In genomic region chr19:47152632-47153031, GRCh38 we compare ENCODE assay signal across 12 cellular contexts. TPM values are rescaled to one million over a fixed set of nuclear protein-coding genes. Genes with fewer than 3 reads are reported as not detected.
A peak's percentile ranks its signal among the peaks of the same experiment; 100 is the strongest.
DNase-seq lines count a peak whose midpoint lies in the region; ATAC-seq and TF ChIP-seq lines count a peak whose summit lies in the region.
"Had no signal": no experiment of that assay in that cellular context is flagged by ENCODE, and none has a peak within 500 bp of the region (broad histone marks: within the 10 kb centered on the region; RNA-seq: fewer than 3 reads in every experiment).

No MANE protein-coding gene starts in this region.

- no peaks in the 10 kb centered on the region for H3K27me3 ChIP-seq in suprapubic skin
- H3K27me3 ChIP-seq in tibial nerve = no peaks in the 10 kb centered on the region

- peaks cover 29% of the 10 kb centered on the region for H3K4me1 Mint-ChIP-seq in activated CD8-positive, alpha-beta memory T cell treated with anti-CD3 and anti-CD28 coated beads, Interleukin-2, amount 10 ng/mL, durations not matched to agents 7 days and 5 days
- H3K4me1 Mint-ChIP-seq in T-helper 17 cell = peaks cover 23% of the 10 kb centered on the region

- H3K27me3 Mint-ChIP-seq in activated CD8-positive, alpha-beta memory T cell treated with anti-CD3 and anti-CD28 coated beads, Interleukin-2, amount 10 ng/mL, durations not matched to agents 7 days and 5 days = no peaks in the 10 kb centered on the region
- no peaks in the 10 kb centered on the region for H3K27me3 Mint-ChIP-seq in T-helper 17 cell

- no peak overlapping the region for H3K4me3 Mint-ChIP-seq in activated CD8-positive, alpha-beta memory T cell treated with anti-CD3 and anti-CD28 coated beads, Interleukin-2, amount 10 ng/mL, durations not matched to agents 7 days and 5 days
- H3K4me3 Mint-ChIP-seq in T-helper 17 cell = no peak overlapping the region

- no peak for DNase-seq in activated CD8-positive, alpha-beta memory T cell treated with anti-CD3 and anti-CD28 coated beads, Interleukin-2, amount 10 ng/mL, durations not matched to agents 7 days and 5 days
- no peak for DNase-seq in activated CD8-positive, alpha-beta memory T cell treated with anti-CD3 and anti-CD28 coated beads, Interleukin-2, amount 50 U/mL, for 48 hours
- no peak for DNase-seq in T-helper 17 cell
- DNase-seq in left colon = no peak
- DNase-seq in suprapubic skin (ENCODE audit: low spot score in 2 of 2) = no peak
- DNase-seq in UCSD-AML1 (lab: John Stamatoyannopoulos, UW; ENCODE audit: unreplicated experiment) = no peak
- DNase-seq in HuH-7.5 (ENCODE audit: low spot score) = no peak
- no peak for DNase-seq in tibial nerve (ENCODE audit: low spot score in 2 of 2)
- DNase-seq: ACHN; activated CD4-positive, CD25-positive, alpha-beta regulatory T cell treated with anti-CD3 and anti-CD28 coated beads, Interleukin-2, amount 50 U/mL, for 72 hours; NCI-H526 had no signal

- no peaks in the 10 kb centered on the region for H3K9me3 Mint-ChIP-seq in activated CD8-positive, alpha-beta memory T cell treated with anti-CD3 and anti-CD28 coated beads, Interleukin-2, amount 10 ng/mL, durations not matched to agents 7 days and 5 days (ENCODE audit: low read depth)

- peak overlapping the region; percentile 42 for H3K27ac Mint-ChIP-seq in activated CD8-positive, alpha-beta memory T cell treated with anti-CD3 and anti-CD28 coated beads, Interleukin-2, amount 10 ng/mL, durations not matched to agents 7 days and 5 days
- peak overlapping the region; percentile 54 for H3K27ac Mint-ChIP-seq in T-helper 17 cell

- peak overlapping the region; percentile 78 for H3K27ac ChIP-seq in suprapubic skin
- H3K27ac ChIP-seq in tibial nerve = no peak overlapping the region

- H3K4me1 ChIP-seq in suprapubic skin (peaks cover 49% of the 10 kb centered on the region), tibial nerve (peaks cover 0 to 16% (median 13%) of the 10 kb centered on the region in 4 donors)

- H3K9me3 ChIP-seq in T-helper 17 cell (ENCODE audit: control insufficient read depth, low read length, poor library complexity, severe bottlenecking) (no peaks in the 10 kb centered on the region), suprapubic skin (no peaks in the 10 kb centered on the region), tibial nerve (no peaks in the 10 kb centered on the region)

- CTCF ChIA-PET in activated CD8-positive, alpha-beta memory T cell treated with anti-CD3 and anti-CD28 coated beads, Interleukin-2, amount 10 ng/mL, durations not matched to agents 7 days and 5 days (lab: Charles Lee) = interaction anchor here (0.7 to 2.3 kb wide), 3 partner anchors 21 to 92 kb away, joined by 3 to 11 read pairs (median 3); no protein-coding TSS in a partner anchor

- peaks cover 65% of the 10 kb centered on the region for H3K36me3 Mint-ChIP-seq in activated CD8-positive, alpha-beta memory T cell treated with anti-CD3 and anti-CD28 coated beads, Interleukin-2, amount 10 ng/mL, durations not matched to agents 7 days and 5 days
- H3K36me3 Mint-ChIP-seq in T-helper 17 cell (ENCODE audit: low read depth) = peaks cover 5% of the 10 kb centered on the region

- TF ChIP-seq POLR2A in suprapubic skin (IDR thresholded peaks at IDR 0.05) (no peak), tibial nerve (IDR thresholded peaks at IDR 0.05) (no peak)

- TF ChIP-seq CTCF in suprapubic skin (IDR thresholded peaks at IDR 0.05) (no peak), tibial nerve (IDR thresholded peaks at IDR 0.05) (no peak)

- no peak for ATAC-seq in activated CD8-positive, alpha-beta memory T cell treated with anti-CD3 and anti-CD28 coated beads, Interleukin-2, amount 10 ng/mL, durations not matched to agents 7 days and 5 days
- no peak for ATAC-seq in T-helper 17 cell
- ATAC-seq in left colon = peak; percentile 57
- ATAC-seq: Right ventricle myocardium inferior had no signal

- TF ChIP-seq EP300 in suprapubic skin (IDR thresholded peaks at IDR 0.05) (no peak), tibial nerve (IDR thresholded peaks at IDR 0.05) (no peak)

- intact Hi-C loops in left colon (cut with DNase I, micrococcal nuclease) = loop anchor here in 1 of 2 donors (5.0 kb wide), 1 partner anchor 95 kb away; no protein-coding TSS in a partner anchor

- WGBS in suprapubic skin = 54% methylated on average over 2 of the region's 2 CpGs
- WGBS in tibial nerve, 2 donors = 83 to 94% methylated on average over 2 of the region's 2 CpGs

- H3K4me3 ChIP-seq in suprapubic skin = no peak overlapping the region
- H3K4me3 ChIP-seq in tibial nerve = no peak overlapping the region

- H3K36me3 ChIP-seq in suprapubic skin = peaks cover 43% of the 10 kb centered on the region
- peaks cover 0 to 74% (median 0%) of the 10 kb centered on the region in 3 donors for H3K36me3 ChIP-seq in tibial nerve

RNA-seq across cellular contexts. Expression of gene SAE1, which starts 22.0 kb away (rescaled TPM):
- total RNA-seq in activated CD8-positive, alpha-beta memory T cell treated with anti-CD3 and anti-CD28 coated beads, Interleukin-2, amount 10 ng/mL, durations not matched to agents 7 days and 5 days = 100 to 1,000 TPM; 153 to 171 TPM
- total RNA-seq in T-helper 17 cell (10 to 100 TPM; 36.2 to 37.0 TPM), left colon (10 to 100 TPM; 58.4 to 60.7 TPM), suprapubic skin (10 to 100 TPM; 22.4 to 51.9 (median 44.7) TPM), tibial nerve (10 to 100 TPM; 37.9 to 66.9 (median 50.8) TPM)

RNA-seq across cellular contexts. Expression of gene ZC3H4, which starts 39.1 kb away (rescaled TPM):
- total RNA-seq in activated CD8-positive, alpha-beta memory T cell treated with anti-CD3 and anti-CD28 coated beads, Interleukin-2, amount 10 ng/mL, durations not matched to agents 7 days and 5 days = 100 to 1,000 TPM in 1 of 2 experiments, 10 to 100 TPM in 1; 98.9 to 114 TPM
- total RNA-seq in T-helper 17 cell = 10 to 100 TPM; 58.4 to 60.7 TPM
- 10 to 100 TPM; 45.8 to 47.0 TPM for total RNA-seq in left colon
- total RNA-seq in suprapubic skin = 10 to 100 TPM; 24.2 to 42.8 (median 31.7) TPM
- 10 to 100 TPM; 25.5 to 40.4 (median 34.2) TPM for total RNA-seq in tibial nerve
